ENCODE assay signal across 1 cellular context in the genomic region with DNA sequence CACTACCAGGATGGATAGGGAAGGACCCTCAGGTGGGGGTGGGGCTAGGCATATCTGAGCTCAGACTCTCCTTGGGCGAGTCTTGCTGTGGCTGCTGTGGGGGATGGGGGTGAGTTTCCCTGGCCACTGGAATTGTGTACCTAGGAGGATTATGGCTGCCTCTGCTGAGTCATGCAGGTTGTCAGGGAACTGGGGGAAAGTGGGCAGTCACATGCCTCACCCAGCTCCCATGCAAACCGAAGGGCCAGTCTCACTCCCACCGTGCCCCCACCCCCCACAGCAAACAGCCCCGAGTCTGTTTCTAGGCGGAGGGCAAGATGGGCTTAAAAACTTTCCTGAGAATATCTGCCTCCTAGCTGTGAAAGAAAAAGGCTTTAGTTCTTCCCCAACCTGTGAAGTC.
TF ChIP-seq lines count a peak whose summit lies in the region.

No MANE protein-coding gene starts in this region.

TF ChIP-seq in HepG2, 621 proteins besides CTCF, POLR2A, EP300 and RAD21 (continued from another document):
- TF ChIP-seq, protein P1, sequence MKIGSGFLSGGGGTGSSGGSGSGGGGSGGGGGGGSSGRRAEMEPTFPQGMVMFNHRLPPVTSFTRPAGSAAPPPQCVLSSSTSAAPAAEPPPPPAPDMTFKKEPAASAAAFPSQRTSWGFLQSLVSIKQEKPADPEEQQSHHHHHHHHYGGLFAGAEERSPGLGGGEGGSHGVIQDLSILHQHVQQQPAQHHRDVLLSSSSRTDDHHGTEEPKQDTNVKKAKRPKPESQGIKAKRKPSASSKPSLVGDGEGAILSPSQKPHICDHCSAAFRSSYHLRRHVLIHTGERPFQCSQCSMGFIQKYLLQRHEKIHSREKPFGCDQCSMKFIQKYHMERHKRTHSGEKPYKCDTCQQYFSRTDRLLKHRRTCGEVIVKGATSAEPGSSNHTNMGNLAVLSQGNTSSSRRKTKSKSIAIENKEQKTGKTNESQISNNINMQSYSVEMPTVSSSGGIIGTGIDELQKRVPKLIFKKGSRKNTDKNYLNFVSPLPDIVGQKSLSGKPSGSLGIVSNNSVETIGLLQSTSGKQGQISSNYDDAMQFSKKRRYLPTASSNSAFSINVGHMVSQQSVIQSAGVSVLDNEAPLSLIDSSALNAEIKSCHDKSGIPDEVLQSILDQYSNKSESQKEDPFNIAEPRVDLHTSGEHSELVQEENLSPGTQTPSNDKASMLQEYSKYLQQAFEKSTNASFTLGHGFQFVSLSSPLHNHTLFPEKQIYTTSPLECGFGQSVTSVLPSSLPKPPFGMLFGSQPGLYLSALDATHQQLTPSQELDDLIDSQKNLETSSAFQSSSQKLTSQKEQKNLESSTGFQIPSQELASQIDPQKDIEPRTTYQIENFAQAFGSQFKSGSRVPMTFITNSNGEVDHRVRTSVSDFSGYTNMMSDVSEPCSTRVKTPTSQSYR (CRISPR knock-in tag; IDR thresholded peaks at IDR 0.05; ENCODE audit: borderline replicate concordance), result peak; percentile 61; the same call in 1 of the 2 replicates
- TF ChIP-seq ZNF773 (CRISPR knock-in tag; IDR thresholded peaks at IDR 0.05; ENCODE audit: borderline replicate concordance), result no peak
- no peak for TF ChIP-seq ZNF333 (CRISPR knock-in tag; IDR thresholded peaks at IDR 0.05; ENCODE audit: borderline replicate concordance)
- no peak for TF ChIP-seq TARDBP (CRISPR knock-in tag; IDR thresholded peaks at IDR 0.05)
- peak; percentile 66 for TF ChIP-seq NFE2L2 (IDR thresholded peaks at IDR 0.05; ENCODE audit: low read length)
- peak; percentile 26; the same call in 1 of the 2 replicates for TF ChIP-seq NFE2 (CRISPR knock-in tag; IDR thresholded peaks at IDR 0.05)
- TF ChIP-seq FOSL2 (CRISPR knock-in tag; IDR thresholded peaks at IDR 0.05), result peak; percentile 73
- TF ChIP-seq, protein P2, sequence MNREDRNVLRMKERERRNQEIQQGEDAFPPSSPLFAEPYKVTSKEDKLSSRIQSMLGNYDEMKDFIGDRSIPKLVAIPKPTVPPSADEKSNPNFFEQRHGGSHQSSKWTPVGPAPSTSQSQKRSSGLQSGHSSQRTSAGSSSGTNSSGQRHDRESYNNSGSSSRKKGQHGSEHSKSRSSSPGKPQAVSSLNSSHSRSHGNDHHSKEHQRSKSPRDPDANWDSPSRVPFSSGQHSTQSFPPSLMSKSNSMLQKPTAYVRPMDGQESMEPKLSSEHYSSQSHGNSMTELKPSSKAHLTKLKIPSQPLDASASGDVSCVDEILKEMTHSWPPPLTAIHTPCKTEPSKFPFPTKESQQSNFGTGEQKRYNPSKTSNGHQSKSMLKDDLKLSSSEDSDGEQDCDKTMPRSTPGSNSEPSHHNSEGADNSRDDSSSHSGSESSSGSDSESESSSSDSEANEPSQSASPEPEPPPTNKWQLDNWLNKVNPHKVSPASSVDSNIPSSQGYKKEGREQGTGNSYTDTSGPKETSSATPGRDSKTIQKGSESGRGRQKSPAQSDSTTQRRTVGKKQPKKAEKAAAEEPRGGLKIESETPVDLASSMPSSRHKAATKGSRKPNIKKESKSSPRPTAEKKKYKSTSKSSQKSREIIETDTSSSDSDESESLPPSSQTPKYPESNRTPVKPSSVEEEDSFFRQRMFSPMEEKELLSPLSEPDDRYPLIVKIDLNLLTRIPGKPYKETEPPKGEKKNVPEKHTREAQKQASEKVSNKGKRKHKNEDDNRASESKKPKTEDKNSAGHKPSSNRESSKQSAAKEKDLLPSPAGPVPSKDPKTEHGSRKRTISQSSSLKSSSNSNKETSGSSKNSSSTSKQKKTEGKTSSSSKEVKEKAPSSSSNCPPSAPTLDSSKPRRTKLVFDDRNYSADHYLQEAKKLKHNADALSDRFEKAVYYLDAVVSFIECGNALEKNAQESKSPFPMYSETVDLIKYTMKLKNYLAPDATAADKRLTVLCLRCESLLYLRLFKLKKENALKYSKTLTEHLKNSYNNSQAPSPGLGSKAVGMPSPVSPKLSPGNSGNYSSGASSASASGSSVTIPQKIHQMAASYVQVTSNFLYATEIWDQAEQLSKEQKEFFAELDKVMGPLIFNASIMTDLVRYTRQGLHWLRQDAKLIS (CRISPR knock-in tag; IDR thresholded peaks at IDR 0.05), result no peak
- no peak for TF ChIP-seq ZNF30 (CRISPR knock-in tag; IDR thresholded peaks at IDR 0.05)
- 0 out of 2 replicates have a peak, but pooled peaks have one; percentile 47 for TF ChIP-seq MAFG (CRISPR knock-in tag; IDR thresholded peaks at IDR 0.05)
- TF ChIP-seq, protein P3, sequence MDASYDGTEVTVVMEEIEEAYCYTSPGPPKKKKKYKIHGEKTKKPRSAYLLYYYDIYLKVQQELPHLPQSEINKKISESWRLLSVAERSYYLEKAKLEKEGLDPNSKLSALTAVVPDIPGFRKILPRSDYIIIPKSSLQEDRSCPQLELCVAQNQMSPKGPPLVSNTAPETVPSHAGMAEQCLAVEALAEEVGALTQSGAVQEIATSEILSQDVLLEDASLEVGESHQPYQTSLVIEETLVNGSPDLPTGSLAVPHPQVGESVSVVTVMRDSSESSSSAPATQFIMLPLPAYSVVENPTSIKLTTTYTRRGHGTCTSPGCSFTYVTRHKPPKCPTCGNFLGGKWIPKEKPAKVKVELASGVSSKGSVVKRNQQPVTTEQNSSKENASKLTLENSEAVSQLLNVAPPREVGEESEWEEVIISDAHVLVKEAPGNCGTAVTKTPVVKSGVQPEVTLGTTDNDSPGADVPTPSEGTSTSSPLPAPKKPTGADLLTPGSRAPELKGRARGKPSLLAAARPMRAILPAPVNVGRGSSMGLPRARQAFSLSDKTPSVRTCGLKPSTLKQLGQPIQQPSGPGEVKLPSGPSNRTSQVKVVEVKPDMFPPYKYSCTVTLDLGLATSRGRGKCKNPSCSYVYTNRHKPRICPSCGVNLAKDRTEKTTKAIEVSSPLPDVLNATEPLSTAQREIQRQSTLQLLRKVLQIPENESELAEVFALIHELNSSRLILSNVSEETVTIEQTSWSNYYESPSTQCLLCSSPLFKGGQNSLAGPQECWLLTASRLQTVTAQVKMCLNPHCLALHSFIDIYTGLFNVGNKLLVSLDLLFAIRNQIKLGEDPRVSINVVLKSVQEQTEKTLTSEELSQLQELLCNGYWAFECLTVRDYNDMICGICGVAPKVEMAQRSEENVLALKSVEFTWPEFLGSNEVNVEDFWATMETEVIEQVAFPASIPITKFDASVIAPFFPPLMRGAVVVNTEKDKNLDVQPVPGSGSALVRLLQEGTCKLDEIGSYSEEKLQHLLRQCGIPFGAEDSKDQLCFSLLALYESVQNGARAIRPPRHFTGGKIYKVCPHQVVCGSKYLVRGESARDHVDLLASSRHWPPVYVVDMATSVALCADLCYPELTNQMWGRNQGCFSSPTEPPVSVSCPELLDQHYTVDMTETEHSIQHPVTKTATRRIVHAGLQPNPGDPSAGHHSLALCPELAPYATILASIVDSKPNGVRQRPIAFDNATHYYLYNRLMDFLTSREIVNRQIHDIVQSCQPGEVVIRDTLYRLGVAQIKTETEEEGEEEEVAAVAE (CRISPR knock-in tag; IDR thresholded peaks at IDR 0.05; ENCODE audit: borderline replicate concordance), result no peak
- no peak for TF ChIP-seq REPIN1 (CRISPR knock-in tag; IDR thresholded peaks at IDR 0.05; ENCODE audit: borderline replicate concordance, low read depth)
